Comparison of ENCODE assay signal across 9 cellular contexts in the genomic region with DNA sequence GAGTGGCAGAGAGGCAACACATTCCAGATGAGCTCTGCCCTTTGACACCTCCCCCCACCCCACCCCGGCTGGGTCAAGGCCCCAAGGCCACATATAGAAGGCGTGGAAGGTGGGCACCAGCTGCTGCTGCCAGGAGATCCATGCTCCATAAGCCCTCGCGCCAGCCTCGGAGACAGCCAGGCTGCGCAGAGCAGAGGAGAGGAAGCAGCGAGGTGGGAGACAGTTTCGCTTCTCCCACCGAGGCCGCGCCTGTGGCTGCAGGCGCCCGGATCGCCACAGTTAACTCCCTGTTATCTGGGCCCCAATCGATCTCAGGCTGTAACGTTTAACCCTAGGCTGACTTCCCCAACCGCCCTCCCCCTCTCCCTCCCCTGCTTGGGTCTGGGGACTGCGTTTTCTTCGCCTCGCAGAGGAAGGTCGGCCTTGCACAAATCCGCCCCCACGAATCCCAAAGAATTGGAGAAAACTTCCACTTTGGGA. TPM values are rescaled to one million over a fixed set of nuclear protein-coding genes. Genes with fewer than 3 reads are reported as not detected.
DNase-seq lines count a peak whose midpoint lies in the region; ATAC-seq, FAIRE-seq and TF ChIP-seq lines count a peak whose summit lies in the region.
"Had no signal": no experiment of that assay in that cellular context is flagged by ENCODE, and none has a peak within 500 bp of the region (broad histone marks: within the 10 kb centered on the region; RNA-seq: fewer than 3 reads in every experiment).

No MANE protein-coding gene starts in this region.

- H3K27me3 Mint-ChIP-seq in natural killer cell treated with Interleukin-12 subunit alpha and Interleukin-12 subunit beta and Interleukin-15 and Interleukin-18, amount 100 ng/mL, for 72 hours: no peaks in the 10 kb centered on the region

- intact Hi-C loops in prostate gland (cut with DNase I): no loop called here

- peaks cover 0 to 9% of the 10 kb centered on the region in 2 experiments for H4K20me1 ChIP-seq in H1 (replicated peaks in 1 of 2; ENCODE audit: control insufficient read depth in 1 of 2, insufficient read depth in 2 of 2, low read length in 2 of 2)

- peak overlapping the region; percentile 91 to 97 for H3K4me2 ChIP-seq in H1 (ENCODE audit: insufficient read depth in 1 of 2, low read depth in 2 of 2, low read length in 2 of 2)

- peak overlapping the region; percentile 31; the same call in 1 of the 2 replicates for H2BK15ac ChIP-seq in H1 (ENCODE audit: low read length)

- TF ChIP-seq POLR2A in H1 (IDR thresholded peaks at IDR 0.05; ENCODE audit: control extremely low read depth in 1 of 2, low read depth in 2 of 2, low read length in 2 of 2) (no peak), prostate gland (IDR thresholded peaks at IDR 0.05) (no peak)

- FAIRE-seq in H1 (lab: Jason Lieb, UNC): no peak

- H3K56ac ChIP-seq in H1 (replicated peaks; ENCODE audit: insufficient read length, low read depth, low read length): no peak overlapping the region

- H3K27ac Mint-ChIP-seq in natural killer cell treated with Interleukin-12 subunit alpha and Interleukin-12 subunit beta and Interleukin-15 and Interleukin-18, amount 100 ng/mL, for 72 hours: no peak overlapping the region

- H2AFZ ChIP-seq in H1 (ENCODE audit: low read length): no peak overlapping the region

- no peak for TF ChIP-seq CTCF in H1 (IDR thresholded peaks at IDR 0.05; ENCODE audit: control extremely low read depth in 1 of 3, insufficient read depth in 1 of 3, low read depth in 1 of 3, low read length in 3 of 3)
- no peak for TF ChIP-seq CTCF in prostate gland (IDR thresholded peaks at IDR 0.05)

- H3K23me2 ChIP-seq in H1 (ENCODE audit: low read depth, low read length): peaks cover 22% of the 10 kb centered on the region

- H3K9ac ChIP-seq in H1 (replicated peaks in 1 of 4; ENCODE audit: extremely low read depth in 1 of 4, low read depth in 3 of 4, low read length in 3 of 4): no peak overlapping the region
- H3K9ac ChIP-seq: parathyroid adenoma had no signal

- H3K79me2 ChIP-seq in H1 (ENCODE audit: control insufficient read depth in 1 of 2, insufficient read depth in 2 of 2, low read length in 2 of 2): peaks cover 5 to 28% of the 10 kb centered on the region in 2 experiments; a peak in 2 of 4 replicates

- no peak overlapping the region for H2BK120ac ChIP-seq in H1 (replicated peaks; ENCODE audit: low read depth, low read length)

- CTCF ChIA-PET in H1 (lab: Charles Lee; ENCODE audit: partially characterized antibody): interaction anchor here (1.0 to 14.5 kb wide), 5 partner anchors 11 to 244 kb away, joined by 3 to 224 read pairs (median 4); no protein-coding TSS in a partner anchor

- H4K91ac ChIP-seq in H1 (replicated peaks; ENCODE audit: insufficient read length, low read length): no peak overlapping the region

- H3K18ac ChIP-seq in H1 (ENCODE audit: extremely low read depth, low read length): 0 out of 2 replicates have a peak overlapping the region, but pooled peaks have one; percentile 55

- 0 out of 2 replicates have a peak overlapping the region, but pooled peaks have one; percentile 95 for H2BK20ac ChIP-seq in H1 (ENCODE audit: low read length)

- no peak overlapping the region for H2AK5ac ChIP-seq in H1 (ENCODE audit: low read depth, low read length)

- H3K36me3 Mint-ChIP-seq in natural killer cell treated with Interleukin-12 subunit alpha and Interleukin-12 subunit beta and Interleukin-15 and Interleukin-18, amount 100 ng/mL, for 72 hours: no peaks in the 10 kb centered on the region

- POLR2A ChIA-PET in H1 (lab: Charles Lee; ENCODE audit: partially characterized antibody): interaction anchor here (1.2 to 14.7 kb wide), 9 partner anchors 10 to 63 kb away, joined by 3 to 212 read pairs (median 5); no protein-coding TSS in a partner anchor

- H3K23ac ChIP-seq in H1 (ENCODE audit: insufficient read length): no peak overlapping the region

- H3K4me1 ChIP-seq in H1 (replicated peaks in 1 of 4; ENCODE audit: control insufficient read depth in 3 of 4, insufficient read depth in 4 of 4, low read length in 3 of 4) (peaks cover 10 to 34% (median 33%) of the 10 kb centered on the region in 4 experiments), prostate gland (replicated peaks) (peaks cover 30% of the 10 kb centered on the region)

- 4% methylated on average over 22 of the region's 23 CpGs; no CpG with 5 or more reads in 1 of the 2 experiments for WGBS in H1 (ENCODE audit: extremely low coverage in 1 of 2, insufficient coverage in 1 of 2, insufficient read length in 1 of 2, insufficient replicate concordance in 2 of 2, low coverage in 1 of 2, low lambda C conversion rate in 2 of 2, missing lambda C conversion rate in 1 of 2), 2 experiments
- WGBS in prostate gland: 33% methylated on average over 23 of the region's 23 CpGs

- H4K5ac ChIP-seq in H1 (ENCODE audit: insufficient read length, low read depth, low read length): no peak overlapping the region

- H3K9me3 Mint-ChIP-seq in natural killer cell treated with Interleukin-12 subunit alpha and Interleukin-12 subunit beta and Interleukin-15 and Interleukin-18, amount 100 ng/mL, for 72 hours: no peaks in the 10 kb centered on the region

- no peak overlapping the region for H3K4ac ChIP-seq in H1 (replicated peaks; ENCODE audit: insufficient read length, low read depth, low read length)

- peaks cover 13 to 29% of the 10 kb centered on the region in 2 donors for H3K4me1 Mint-ChIP-seq in natural killer cell treated with Interleukin-12 subunit alpha and Interleukin-12 subunit beta and Interleukin-15 and Interleukin-18, amount 100 ng/mL, for 72 hours (ENCODE audit: low read depth in 2 of 2)

- no peak for ATAC-seq in natural killer cell treated with Interleukin-12 subunit alpha and Interleukin-12 subunit beta and Interleukin-15 and Interleukin-18, amount 100 ng/mL, for 72 hours
- ATAC-seq in HG03457 (IDR thresholded peaks at IDR 0.05; ENCODE audit: unreplicated experiment) (no peak), GM19023 (IDR thresholded peaks at IDR 0.05; ENCODE audit: unreplicated experiment) (no peak)

- TF ChIP-seq RAD21 in H1 (IDR thresholded peaks at IDR 0.05 in 1 of 2, conservative IDR thresholded peaks at IDR 0.05 in 1 of 2; ENCODE audit: low read depth in 2 of 2, low read length in 2 of 2): no peak

- H3K79me1 ChIP-seq in H1 (ENCODE audit: low read depth, low read length): peaks cover 8% of the 10 kb centered on the region

- H3K4me3 Mint-ChIP-seq in natural killer cell treated with Interleukin-12 subunit alpha and Interleukin-12 subunit beta and Interleukin-15 and Interleukin-18, amount 100 ng/mL, for 72 hours: peak overlapping the region; percentile 48

- H3K9me3 ChIP-seq in H1 (ENCODE audit: insufficient read depth in 2 of 2, low read depth in 1 of 2, low read length in 1 of 2) (no peaks in the 10 kb centered on the region), prostate gland (no peaks in the 10 kb centered on the region)

- H2BK12ac ChIP-seq in H1 (ENCODE audit: low read depth, low read length): peak overlapping the region; percentile 75; the same call in 1 of the 2 replicates

- DNase-seq in CD1c-positive myeloid dendritic cell (ENCODE audit: extremely low spot score) (peak; percentile 82), NCI-H226 (peak; percentile 0), H1 (ENCODE audit: low read depth in 1 of 2, low spot score in 2 of 2) (no peak), prostate gland (ENCODE audit: low spot score) (no peak), occipital lobe (lab: John Stamatoyannopoulos, UW) (no peak)
- DNase-seq in natural killer cell treated with Interleukin-12 subunit alpha and Interleukin-12 subunit beta and Interleukin-15 and Interleukin-18, amount 100 ng/mL, for 72 hours (ENCODE audit: low spot score): no peak

- H4K8ac ChIP-seq in H1 (ENCODE audit: extremely low read depth, insufficient read depth, low read length): peak overlapping the region; percentile 51; the same call in 1 of the 2 replicates

- peaks cover 3 to 30% (median 22%) of the 10 kb centered on the region in 4 experiments for H3K27me3 ChIP-seq in H1 (replicated peaks in 1 of 4; ENCODE audit: control insufficient read depth in 3 of 4, extremely low read depth in 1 of 4, insufficient read depth in 3 of 4, low read length in 3 of 4)
- H3K27me3 ChIP-seq in prostate gland (replicated peaks; ENCODE audit: insufficient read depth): no peaks in the 10 kb centered on the region

- H2BK5ac ChIP-seq in H1 (ENCODE audit: low read depth, low read length): no peak overlapping the region

- H3K14ac ChIP-seq in H1 (ENCODE audit: insufficient read length): no peak overlapping the region

- H3K4me3 ChIP-seq in H1 (ENCODE audit: extremely low read depth in 1 of 4, insufficient read depth in 2 of 4, low read depth in 3 of 4, low read length in 4 of 4) (peak overlapping the region; percentile 42 to 91 (median 76); a peak in 7 of 8 replicates), prostate gland (no peak overlapping the region)

- H3K36me3 ChIP-seq in H1 (ENCODE audit: control insufficient read depth in 2 of 4, insufficient read depth in 4 of 4, low read length in 3 of 4) (no peaks in the 10 kb centered on the region), prostate gland (no peaks in the 10 kb centered on the region)

- no peak overlapping the region for H3K27ac ChIP-seq in H1 (ENCODE audit: low read depth, low read length)
- no peak overlapping the region for H3K27ac ChIP-seq in prostate gland
- H3K27ac ChIP-seq: parathyroid adenoma had no signal

- TF ChIP-seq EP300 in H1 (IDR thresholded peaks at IDR 0.05; ENCODE audit: borderline replicate concordance in 1 of 2, low read depth in 2 of 2, low read length in 2 of 2): no peak

TF ChIP-seq in H1, 55 proteins besides CTCF, POLR2A, EP300 and RAD21 (continues in another document):
- TF ChIP-seq ASH2L (IDR thresholded peaks at IDR 0.05; ENCODE audit: low read length): peak; percentile 52
- TF ChIP-seq, protein P1, sequence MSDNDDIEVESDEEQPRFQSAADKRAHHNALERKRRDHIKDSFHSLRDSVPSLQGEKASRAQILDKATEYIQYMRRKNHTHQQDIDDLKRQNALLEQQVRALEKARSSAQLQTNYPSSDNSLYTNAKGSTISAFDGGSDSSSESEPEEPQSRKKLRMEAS (IDR thresholded peaks at IDR 0.05): peak; percentile 38
- no peak for TF ChIP-seq EZH2 (IDR thresholded peaks at IDR 0.05; ENCODE audit: low read depth, low read length, severe bottlenecking)
- TF ChIP-seq BRCA1 (IDR thresholded peaks at IDR 0.05; ENCODE audit: low read depth, low read length): no peak

RNA-seq across cellular contexts. Expression of a gene that starts 1.2 kb away (rescaled TPM):
- total RNA-seq in H1 (2021; fragmentation: NEBNext Ultra II Directional; extraction: Animal tissue kit (Norgen Biotek cat#: 25700)): 74.0 and 78.3 TPM in 2 replicates
- 61.4 and 83.5 TPM in 2 replicates for polyA plus RNA-seq in H1 (2011; rRNA removed)
- polyA plus RNA-seq in H1 (2011; cell fraction: cytosol; rRNA removed): 68.8 TPM
- polyA plus RNA-seq in H1 (2011; cell fraction: nucleus; rRNA removed): 52.7 TPM
- polyA plus RNA-seq in H1 (2012, experiment 1 of 2): 35.6 to 47.4 TPM (median 43.3 TPM) in 4 replicates
- 56.6 TPM for polyA plus RNA-seq in H1 (2012, experiment 2 of 2)
- polyA plus RNA-seq in H1 (2013, experiment 1 of 2): 62.3 TPM
- polyA plus RNA-seq in H1 (2013, experiment 2 of 2): 67.3 TPM
- polyA minus RNA-seq in H1 (2011; rRNA and poly(A)+ RNA removed): 25.6 and 39.8 TPM in 2 replicates
- polyA minus RNA-seq in H1 (2011; cell fraction: cytosol; rRNA and poly(A)+ RNA removed): 50.7 TPM
- polyA minus RNA-seq in H1 (2011; cell fraction: nucleus; rRNA and poly(A)+ RNA removed): 39.2 TPM
- 1 to 10 TPM; 4.7 to 9.0 TPM for total RNA-seq in natural killer cell treated with Interleukin-12 subunit alpha and Interleukin-12 subunit beta and Interleukin-15 and Interleukin-18, amount 100 ng/mL, for 72 hours
- 10 to 100 TPM; 47.4 to 47.7 TPM for total RNA-seq in prostate gland
- total RNA-seq in occipital lobe: 37.1 TPM

Comparison
In these comparisons a context has a peak if more than half of its experiments do, and no peak if none do; other contexts are left out.
1. DNase-seq: peak in CD1c-positive myeloid dendritic cell (single experiment) and NCI-H226 (single experiment); none in H1 (0 of 2), natural killer cell treated with Interleukin-12 subunit alpha and Interleukin-12 subunit beta and Interleukin-15 and Interleukin-18, amount 100 ng/mL, for 72 hours (single experiment), prostate gland (single experiment) and occipital lobe (single experiment).
2. H3K4me3 ChIP-seq: peak in H1 (4 of 4); none in prostate gland (0 of 2).